ENCODE assay signal across 1 cellular context in the genomic region with DNA sequence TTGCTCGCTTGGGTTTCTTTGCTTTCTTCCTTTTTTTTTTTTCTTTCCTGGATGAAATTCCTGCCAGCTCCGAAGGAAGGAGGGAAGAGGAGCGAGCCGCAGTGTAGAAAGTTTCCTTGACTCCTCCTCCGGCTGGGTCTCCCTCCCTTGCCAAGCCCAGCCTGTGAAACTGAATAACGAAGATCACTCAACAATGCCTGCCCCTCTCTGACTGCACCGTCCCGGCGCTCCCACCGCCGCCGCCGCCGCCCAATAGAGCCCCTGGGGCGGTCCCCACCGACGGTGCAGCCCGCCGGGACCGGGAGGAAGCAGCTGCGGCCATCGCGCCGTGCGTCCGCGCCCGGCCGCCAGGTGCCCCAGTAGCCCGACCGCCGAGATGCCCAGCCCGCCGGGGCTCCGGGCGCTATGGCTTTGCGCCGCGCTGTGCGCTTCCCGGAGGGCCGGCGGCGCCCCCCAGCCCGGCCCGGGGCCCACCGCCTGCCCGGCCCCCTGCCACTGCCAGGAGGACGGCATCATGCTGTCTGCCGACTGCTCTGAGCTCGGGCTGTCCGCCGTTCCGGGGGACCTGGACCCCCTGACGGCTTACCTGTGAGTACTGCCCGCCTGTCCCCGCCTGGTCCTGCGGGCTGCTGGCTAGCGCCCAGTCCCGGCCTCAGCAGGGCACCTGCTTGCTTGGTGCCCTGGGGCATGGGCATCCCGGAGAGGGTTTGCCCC.
TF ChIP-seq lines count a peak whose summit lies in the region.

Gene LGR6 (plus strand): TSS at position 186 of the 714 bp plus-strand sequence. CDS start 191 bp downstream, at position 377.

TF ChIP-seq in SK-N-SH treated with all-trans-retinoic acid at 6 μM for 48 hours, 23 proteins besides CTCF, POLR2A, EP300 and RAD21 (continued from another document):
- TF ChIP-seq TSHZ2 (CRISPR knock-in tag; IDR thresholded peaks at IDR 0.05) (no peak), ZC3H10 (CRISPR knock-in tag; IDR thresholded peaks at IDR 0.05) (no peak), ESRRG (CRISPR knock-in tag; IDR thresholded peaks at IDR 0.05) (no peak), OSR1 (CRISPR knock-in tag; IDR thresholded peaks at IDR 0.05) (no peak), ARNTL (CRISPR knock-in tag; IDR thresholded peaks at IDR 0.05; ENCODE audit: borderline replicate concordance, low read depth) (no peak), BACH2 (CRISPR knock-in tag; IDR thresholded peaks at IDR 0.05; ENCODE audit: borderline replicate concordance) (no peak), PPARA (CRISPR knock-in tag; IDR thresholded peaks at IDR 0.05; ENCODE audit: borderline replicate concordance) (no peak), RARB (CRISPR knock-in tag; IDR thresholded peaks at IDR 0.05) (no peak), ISL1 (CRISPR knock-in tag; IDR thresholded peaks at IDR 0.05) (no peak), TCF4 (CRISPR knock-in tag; IDR thresholded peaks at IDR 0.05; ENCODE audit: borderline replicate concordance) (no peak)
